ENCODE assay signal across 12 cellular contexts in the genomic region with DNA sequence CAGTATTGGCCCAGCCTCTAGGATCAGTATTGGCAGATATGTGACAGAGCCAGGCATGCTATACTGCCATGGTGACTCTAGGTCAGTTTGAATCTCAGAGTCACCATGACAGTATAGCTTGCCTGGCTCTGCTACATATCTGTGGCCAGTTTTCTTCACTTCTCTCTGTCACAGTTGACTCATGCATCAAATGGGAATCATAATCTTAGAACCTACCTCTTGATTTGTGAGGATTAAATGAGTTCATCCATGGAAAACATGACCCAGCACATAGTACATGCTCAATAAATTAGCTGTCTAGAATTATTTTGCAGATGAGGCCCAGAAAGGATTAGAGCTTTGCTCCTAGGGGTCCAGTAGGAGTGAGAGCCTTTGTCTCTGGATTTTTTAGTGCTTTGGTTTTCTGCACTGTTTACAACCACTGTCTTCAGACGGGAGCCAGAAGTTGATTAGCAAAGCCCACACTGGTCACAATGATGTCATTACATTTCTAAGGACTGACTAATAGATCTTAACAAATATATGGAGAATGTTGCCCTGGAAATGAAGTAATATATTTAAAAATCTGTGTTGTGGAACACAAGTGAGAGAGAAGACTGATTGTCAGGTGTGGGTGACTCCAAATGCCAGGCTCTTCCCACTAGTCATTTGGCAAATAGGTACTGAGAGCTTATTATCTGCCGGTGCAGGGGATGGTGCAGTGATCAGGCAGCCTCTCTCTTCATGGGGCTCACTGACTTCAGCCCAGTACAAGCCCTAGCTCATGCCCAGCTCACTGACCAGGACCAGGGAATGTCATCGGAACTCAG.
DNase-seq lines count a peak whose midpoint lies in the region; ATAC-seq, FAIRE-seq and TF ChIP-seq lines count a peak whose summit lies in the region.
"Had no signal": no experiment of that assay in that cellular context is flagged by ENCODE, and none has a peak within 500 bp of the region (broad histone marks: within the 10 kb centered on the region; RNA-seq: fewer than 3 reads in every experiment).

No MANE protein-coding gene starts in this region.

- peak overlapping the region; percentile 96 for H3K27ac ChIP-seq in brain microvascular endothelial cell
- H3K27ac ChIP-seq in right cardiac atrium (ENCODE audit: low read length) = peak overlapping the region; percentile 47
- no peak overlapping the region for H3K27ac ChIP-seq in substantia nigra (ENCODE audit: low read depth, low read length, poor library complexity, severe bottlenecking)

- H3K36me3 ChIP-seq in brain microvascular endothelial cell (replicated peaks) = no peaks in the 10 kb centered on the region

- intact Hi-C loops in right cardiac atrium (cut with DNase I) = no loop called here

- ATAC-seq in right cardiac atrium = peak; percentile 50 to 62
- ATAC-seq in HG02884 (IDR thresholded peaks at IDR 0.05; ENCODE audit: unreplicated experiment) = no peak
- ATAC-seq: GM12878 had no signal

- no peaks in the 10 kb centered on the region for H3K4me1 ChIP-seq in right cardiac atrium (ENCODE audit: control insufficient read depth, insufficient read depth, low read length)

- no peak for TF ChIP-seq CTCF in brain microvascular endothelial cell (IDR thresholded peaks at IDR 0.05; ENCODE audit: low read depth, low read length, missing control alignments)

- H3K9me3 ChIP-seq in right cardiac atrium (ENCODE audit: control insufficient read depth, low read length) = no peaks in the 10 kb centered on the region

- DNase-seq in HTR-8/SVneo (ENCODE audit: insufficient read length, low spot score) = peak; percentile 57
- peak; percentile 92 for DNase-seq in brain microvascular endothelial cell
- DNase-seq in right cardiac atrium = no peak
- peak; percentile 87 for DNase-seq in stromal cell of bone marrow (ENCODE audit: low read depth)
- no peak for DNase-seq in DMS114 treated with DMSO at 0.1 percent for 48 hours (lab: John Stamatoyannopoulos, UW; ENCODE audit: unreplicated experiment)
- no peak for DNase-seq in substantia nigra (lab: John Stamatoyannopoulos, UW)
- DNase-seq in COLO668 (lab: John Stamatoyannopoulos, UW; ENCODE audit: unreplicated experiment) = no peak
- DNase-seq: activated naive CD4-positive, alpha-beta T cell treated with anti-CD3 and anti-CD28 coated beads, Interleukin-2, amount 50 U/mL, for 16 hours; NCI-H1048 had no signal

- no peak overlapping the region for H3K4me3 ChIP-seq in brain microvascular endothelial cell (ENCODE audit: low read depth, low read length)
- no peak overlapping the region for H3K4me3 ChIP-seq in right cardiac atrium (ENCODE audit: low read length)
- H3K4me3 ChIP-seq: GM12878 had no signal

- 66% methylated on average over 3 of the region's 3 CpGs for WGBS in right cardiac atrium

- in situ Hi-C loops in brain microvascular endothelial cell (cut with HindIII; ENCODE audit: low pct_ligation_motif_present, low sequenced_read_pairs) = no loop called here

- FAIRE-seq in HTR-8/SVneo (lab: Jason Lieb, UNC) = peak; percentile 33
- FAIRE-seq: GM12878, islet of Langerhans had no signal

- H3K27me3 ChIP-seq in brain microvascular endothelial cell (replicated peaks) (no peaks in the 10 kb centered on the region), right cardiac atrium (ENCODE audit: control insufficient read depth, insufficient read depth) (no peaks in the 10 kb centered on the region)

Comparison
In these comparisons a context has a peak if more than half of its experiments do, and no peak if none do; other contexts are left out.
1. DNase-seq: peak in HTR-8/SVneo (single experiment), brain microvascular endothelial cell (single experiment) and stromal cell of bone marrow (single experiment); none in right cardiac atrium (0 of 3), DMS114 treated with DMSO at 0.1 percent for 48 hours (single experiment), substantia nigra (0 of 49) and COLO668 (single experiment).